In genomic region chrX:153969125-153969903, GRCh38 we compare ENCODE assay signal across 1 cellular context.
TF ChIP-seq lines count a peak whose summit lies in the region.

No MANE protein-coding gene starts in this region.

TF ChIP-seq in HepG2, 621 proteins besides CTCF, POLR2A, EP300 and RAD21:
- TF ChIP-seq HNRNPL (IDR thresholded peaks at IDR 0.05; ENCODE audit: low read depth, low read length) (0 out of 2 replicates have a peak, but pooled peaks have one; percentile 41), AGO2 (optimal IDR thresholded peaks at IDR 0.05; ENCODE audit: low read depth, low read length) (peak; percentile 57), STAT5B (CRISPR knock-in tag; IDR thresholded peaks at IDR 0.05) (no peak)
- TF ChIP-seq, protein P1, sequence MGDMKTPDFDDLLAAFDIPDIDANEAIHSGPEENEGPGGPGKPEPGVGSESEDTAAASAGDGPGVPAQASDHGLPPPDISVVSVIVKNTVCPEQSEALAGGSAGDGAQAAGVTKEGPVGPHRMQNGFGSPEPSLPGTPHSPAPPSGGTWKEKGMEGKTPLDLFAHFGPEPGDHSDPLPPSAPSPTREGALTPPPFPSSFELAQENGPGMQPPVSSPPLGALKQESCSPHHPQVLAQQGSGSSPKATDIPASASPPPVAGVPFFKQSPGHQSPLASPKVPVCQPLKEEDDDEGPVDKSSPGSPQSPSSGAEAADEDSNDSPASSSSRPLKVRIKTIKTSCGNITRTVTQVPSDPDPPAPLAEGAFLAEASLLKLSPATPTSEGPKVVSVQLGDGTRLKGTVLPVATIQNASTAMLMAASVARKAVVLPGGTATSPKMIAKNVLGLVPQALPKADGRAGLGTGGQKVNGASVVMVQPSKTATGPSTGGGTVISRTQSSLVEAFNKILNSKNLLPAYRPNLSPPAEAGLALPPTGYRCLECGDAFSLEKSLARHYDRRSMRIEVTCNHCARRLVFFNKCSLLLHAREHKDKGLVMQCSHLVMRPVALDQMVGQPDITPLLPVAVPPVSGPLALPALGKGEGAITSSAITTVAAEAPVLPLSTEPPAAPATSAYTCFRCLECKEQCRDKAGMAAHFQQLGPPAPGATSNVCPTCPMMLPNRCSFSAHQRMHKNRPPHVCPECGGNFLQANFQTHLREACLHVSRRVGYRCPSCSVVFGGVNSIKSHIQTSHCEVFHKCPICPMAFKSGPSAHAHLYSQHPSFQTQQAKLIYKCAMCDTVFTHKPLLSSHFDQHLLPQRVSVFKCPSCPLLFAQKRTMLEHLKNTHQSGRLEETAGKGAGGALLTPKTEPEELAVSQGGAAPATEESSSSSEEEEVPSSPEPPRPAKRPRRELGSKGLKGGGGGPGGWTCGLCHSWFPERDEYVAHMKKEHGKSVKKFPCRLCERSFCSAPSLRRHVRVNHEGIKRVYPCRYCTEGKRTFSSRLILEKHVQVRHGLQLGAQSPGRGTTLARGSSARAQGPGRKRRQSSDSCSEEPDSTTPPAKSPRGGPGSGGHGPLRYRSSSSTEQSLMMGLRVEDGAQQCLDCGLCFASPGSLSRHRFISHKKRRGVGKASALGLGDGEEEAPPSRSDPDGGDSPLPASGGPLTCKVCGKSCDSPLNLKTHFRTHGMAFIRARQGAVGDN (CRISPR knock-in tag; IDR thresholded peaks at IDR 0.05): peak; percentile 34; the same call in 1 of the 2 replicates
TF ChIP-seq in HepG2: peak in this region for 3.
